Comparison of ENCODE assay signal across 30 cellular contexts in genomic region chr2:163247151-163247872, GRCh38.
DNase-seq lines count a peak whose midpoint lies in the region; ATAC-seq, FAIRE-seq and TF ChIP-seq lines count a peak whose summit lies in the region.
"Had no signal": no experiment of that assay in that cellular context is flagged by ENCODE, and none has a peak within 500 bp of the region (broad histone marks: within the 10 kb centered on the region; RNA-seq: fewer than 3 reads in every experiment).

No MANE protein-coding gene starts in this region.

- H3K9ac ChIP-seq in HepG2 (ENCODE audit: insufficient read depth, low read depth, low read length) = no peak overlapping the region
- H3K9ac ChIP-seq in astrocyte (ENCODE audit: low read length) = no peak overlapping the region

- H2AFZ ChIP-seq in HepG2 (ENCODE audit: low read length) (no peak overlapping the region), astrocyte (ENCODE audit: low read depth, low read length) (no peak overlapping the region), PC-9 (no peak overlapping the region)

- TF ChIP-seq EP300 in HepG2 (IDR thresholded peaks at IDR 0.05; ENCODE audit: low read depth in 2 of 2, low read length in 2 of 2) (no peak), HepG2 (CRISPR knock-in tag; IDR thresholded peaks at IDR 0.05; ENCODE audit: borderline replicate concordance) (no peak)

- no peaks in the 10 kb centered on the region for H3K36me3 Mint-ChIP-seq in astrocyte (ENCODE audit: low read depth, unreplicated experiment)

- no peak for ATAC-seq in HepG2
- no peak for ATAC-seq in right lobe of liver
- ATAC-seq: activated CD8-positive, alpha-beta T cell treated with anti-CD3 and anti-CD28 coated beads for 36 hours; body of pancreas; esophagus mucosa; sciatic nerve had no signal

- CTCF ChIA-PET in HepG2 (lab: Yijun Ruan, JAX; ENCODE audit: low intra/inter-chr PET ratio, low total read pairs) (no interaction called here), GM10248 (lab: Yijun Ruan, JAX) (interaction anchor here (1.2 kb wide), 1 partner anchor 10 kb away, joined by 4 read pairs; no protein-coding TSS in a partner anchor), PC-9 (lab: Charles Lee) (no interaction called here)

- DNase-seq in HepG2 (ENCODE audit: low spot score) (no peak), right lobe of liver (no peak), astrocyte (ENCODE audit: low read depth) (peak; percentile 20), iPS-NIHi7 (ENCODE audit: extremely low spot score) (peak; percentile 27), retinal pigment epithelial cell (ENCODE audit: low read depth) (peak; percentile 72), GM10248 (ENCODE audit: extremely low spot score) (no peak), PC-9 (no peak), inferior parietal cortex (ENCODE audit: extremely low spot score) (no peak)
- DNase-seq: activated CD8-positive, alpha-beta memory T cell treated with anti-CD3 and anti-CD28 coated beads, Interleukin-2, amount 50 U/mL, for 48 hours; activated CD8-positive, alpha-beta T cell treated with anti-CD3 and anti-CD28 coated beads for 36 hours; activated naive CD4-positive, alpha-beta T cell treated with Interleukin-2 at 50 U/mL for 16 hours; body of pancreas; CD4-positive, alpha-beta T cell; cerebellar nuclear complex; dermis blood vessel endothelial cell; EL; HCEC 1CT; Kasumi-1; NCI-H1694 treated with DMSO at 0.1 percent for 48 hours; NCI-H524 treated with DMSO at 0.1 percent for 48 hours; nephron progenitor cell; SHP77 treated with DMSO at 0.1 percent for 48 hours; stimulated activated CD4-positive, alpha-beta T cell treated with anti-CD3 and anti-CD28 coated beads, Interleukin-4, amount 100 ng/mL, for 1 hour; thyroid gland had no signal

- H3K9me3 ChIP-seq in HepG2 (ENCODE audit: low read length) (no peaks in the 10 kb centered on the region), right lobe of liver (no peaks in the 10 kb centered on the region), astrocyte (ENCODE audit: insufficient read depth, low read depth, low read length) (no peaks in the 10 kb centered on the region), PC-9 (ENCODE audit: insufficient read depth, low read depth) (no peaks in the 10 kb centered on the region)
- H3K9me3 ChIP-seq: body of pancreas, thyroid gland had no signal

- H3K27ac ChIP-seq in HepG2 (ENCODE audit: extremely low read length, insufficient read depth, low read length) (no peak overlapping the region), right lobe of liver (no peak overlapping the region), astrocyte (ENCODE audit: low read depth, low read length) (no peak overlapping the region), PC-9 (no peak overlapping the region)
- H3K27ac ChIP-seq: body of pancreas had no signal

- no peak overlapping the region for H3K4me3 ChIP-seq in HepG2 (replicated peaks in 1 of 3; ENCODE audit: insufficient read depth in 1 of 3, low read depth in 2 of 3, low read length in 3 of 3)
- no peak overlapping the region for H3K4me3 ChIP-seq in right lobe of liver
- no peak overlapping the region for H3K4me3 ChIP-seq in astrocyte (ENCODE audit: insufficient read depth, low read depth, low read length)
- no peak overlapping the region for H3K4me3 ChIP-seq in retinal pigment epithelial cell (ENCODE audit: low read length)
- H3K4me3 ChIP-seq in PC-9 = no peak overlapping the region
- H3K4me3 ChIP-seq: body of pancreas, thyroid gland had no signal

- TF ChIP-seq RAD21 in HepG2 (CRISPR knock-in tag; IDR thresholded peaks at IDR 0.05) = no peak

- no peaks in the 10 kb centered on the region for H3K4me1 Mint-ChIP-seq in astrocyte (ENCODE audit: low read depth, unreplicated experiment)

- intact Hi-C loops in HepG2 (cut with micrococcal nuclease; ENCODE audit: unreplicated experiment) = no loop called here
- intact Hi-C loops in right lobe of liver (cut with DNase I) = no loop called here
- intact Hi-C loops in PC-9 (cut with micrococcal nuclease; ENCODE audit: unreplicated experiment) = no loop called here

- H3K27ac Mint-ChIP-seq in astrocyte (ENCODE audit: unreplicated experiment) = no peak overlapping the region
- H3K27ac Mint-ChIP-seq: activated CD8-positive, alpha-beta T cell treated with anti-CD3 and anti-CD28 coated beads for 36 hours; activated T-helper 1 cell treated with anti-CD3 and anti-CD28 coated beads, Interleukin-12 subunit alpha, Interleukin-12 subunit beta, Interleukin-2, Interleukin-4 antibody, amounts not matched to agents 30 ng/mL and 10 ng/mL and 1 ng/mL, durations not matched to agents 14 hours and 24 hours and 36 hours; CD4-positive, alpha-beta T cell; nephron progenitor cell; T-helper 2 cell treated with Interferon-gamma antibody and Interleukin-4, amounts not matched to agents 5 μg/mL and 100 μg/mL, for 36 hours had no signal

- H3K79me2 ChIP-seq in HepG2 (ENCODE audit: insufficient read depth, low read length) (no peaks in the 10 kb centered on the region), astrocyte (ENCODE audit: insufficient read depth, low read length) (no peaks in the 10 kb centered on the region), PC-9 (ENCODE audit: low read depth) (no peaks in the 10 kb centered on the region)

- H3K4me2 ChIP-seq in HepG2 (ENCODE audit: low read depth, low read length) (no peak overlapping the region), astrocyte (ENCODE audit: low read length) (no peak overlapping the region), PC-9 (no peak overlapping the region)

- no peak overlapping the region for H3K4me3 Mint-ChIP-seq in astrocyte (ENCODE audit: unreplicated experiment)
- H3K4me3 Mint-ChIP-seq: activated CD8-positive, alpha-beta T cell treated with anti-CD3 and anti-CD28 coated beads for 36 hours; activated T-helper 1 cell treated with anti-CD3 and anti-CD28 coated beads, Interleukin-12 subunit alpha, Interleukin-12 subunit beta, Interleukin-2, Interleukin-4 antibody, amounts not matched to agents 30 ng/mL and 10 ng/mL and 1 ng/mL, durations not matched to agents 14 hours and 24 hours and 36 hours; CD4-positive, alpha-beta T cell; nephron progenitor cell; T-helper 2 cell treated with Interferon-gamma antibody and Interleukin-4, amounts not matched to agents 5 μg/mL and 100 μg/mL, for 36 hours had no signal

- H3K36me3 ChIP-seq in HepG2 (replicated peaks in 1 of 2; ENCODE audit: control insufficient read depth in 1 of 2, insufficient read depth in 2 of 2, low read length in 2 of 2) (no peaks in the 10 kb centered on the region), right lobe of liver (no peaks in the 10 kb centered on the region), astrocyte (ENCODE audit: insufficient read depth, low read length) (no peaks in the 10 kb centered on the region), PC-9 (ENCODE audit: low read depth) (no peaks in the 10 kb centered on the region)
- H3K36me3 ChIP-seq: thyroid gland had no signal

- FAIRE-seq in HepG2 (lab: Jason Lieb, UNC) (no peak), astrocyte (lab: Jason Lieb, UNC) (no peak)
- FAIRE-seq: GM12892, RCC 7860 had no signal

- H3K4me1 ChIP-seq in HepG2 (ENCODE audit: insufficient read depth, low read length) (no peaks in the 10 kb centered on the region), right lobe of liver (no peaks in the 10 kb centered on the region), astrocyte (ENCODE audit: insufficient read depth, low read length) (no peaks in the 10 kb centered on the region), PC-9 (replicated peaks; ENCODE audit: insufficient read depth) (no peaks in the 10 kb centered on the region)
- H3K4me1 ChIP-seq: body of pancreas had no signal

- no peak for TF ChIP-seq CTCF in HepG2 (CRISPR knock-in tag; IDR thresholded peaks at IDR 0.05)
- TF ChIP-seq CTCF in right lobe of liver (IDR thresholded peaks at IDR 0.05) = no peak
- TF ChIP-seq CTCF in astrocyte (IDR thresholded peaks at IDR 0.05; ENCODE audit: insufficient read depth, low read depth, low read length) = no peak
- no peak for TF ChIP-seq CTCF in retinal pigment epithelial cell (conservative IDR thresholded peaks at IDR 0.05; ENCODE audit: low read depth, low read length)
- TF ChIP-seq CTCF in GM10248 (IDR thresholded peaks at IDR 0.05; ENCODE audit: control extremely low read depth, extremely low read depth, low read depth, missing control alignments) = no peak
- TF ChIP-seq CTCF in PC-9 (conservative IDR thresholded peaks at IDR 0.05) = no peak

- POLR2A ChIA-PET in HepG2 (lab: Yijun Ruan, JAX) = no interaction called here
- POLR2A ChIA-PET in GM10248 (lab: Yijun Ruan, JAX) = no interaction called here
- POLR2A ChIA-PET in PC-9 (lab: Charles Lee; ENCODE audit: unreplicated experiment) = no interaction called here

- no peaks in the 10 kb centered on the region for H3F3A ChIP-seq in PC-9 (ENCODE audit: insufficient read depth, low read depth)

- in situ Hi-C loops in HepG2 (cut with HindIII; ENCODE audit: extremely low pct_ligation_motif_present, low pct_unique_long_range_greater_than_20kb) = no loop called here

- TF ChIP-seq POLR2A in HepG2 (IDR thresholded peaks at IDR 0.05; ENCODE audit: insufficient read depth in 1 of 2, low read depth in 2 of 2, low read length in 2 of 2) (no peak), right lobe of liver (IDR thresholded peaks at IDR 0.05) (no peak)

- H3K27me3 ChIP-seq in HepG2 (ENCODE audit: control insufficient read depth in 1 of 2, insufficient read depth in 2 of 2, low read length in 2 of 2) = no peaks in the 10 kb centered on the region
- no peaks in the 10 kb centered on the region for H3K27me3 ChIP-seq in right lobe of liver
- no peaks in the 10 kb centered on the region for H3K27me3 ChIP-seq in astrocyte (ENCODE audit: insufficient read depth, low read length)
- H3K27me3 ChIP-seq in PC-9 (ENCODE audit: insufficient read depth, low read depth) = no peaks in the 10 kb centered on the region
- H3K27me3 ChIP-seq: body of pancreas, thyroid gland had no signal

- H3K9me2 ChIP-seq in PC-9 (ENCODE audit: insufficient read depth) = no peaks in the 10 kb centered on the region

- H3K27me3 Mint-ChIP-seq in astrocyte (ENCODE audit: low read depth, unreplicated experiment) = no peaks in the 10 kb centered on the region
- H3K27me3 Mint-ChIP-seq: activated CD8-positive, alpha-beta T cell treated with anti-CD3 and anti-CD28 coated beads for 36 hours; CD4-positive, alpha-beta T cell had no signal

- under 1% methylated on average over 6 of the region's 6 CpGs for WGBS in HepG2 (ENCODE audit: low lambda C conversion rate)
- WGBS in right lobe of liver (ENCODE audit: insufficient coverage, low coverage, low lambda C conversion rate, missing lambda C conversion rate) = 35% methylated on average over 5 of the region's 6 CpGs

- H3K9me3 Mint-ChIP-seq in astrocyte (ENCODE audit: unreplicated experiment) = no peaks in the 10 kb centered on the region
- H3K9me3 Mint-ChIP-seq: activated CD8-positive, alpha-beta T cell treated with anti-CD3 and anti-CD28 coated beads for 36 hours; activated T-helper 1 cell treated with anti-CD3 and anti-CD28 coated beads, Interleukin-12 subunit alpha, Interleukin-12 subunit beta, Interleukin-2, Interleukin-4 antibody, amounts not matched to agents 30 ng/mL and 10 ng/mL and 1 ng/mL, durations not matched to agents 14 hours and 24 hours and 36 hours; CD4-positive, alpha-beta T cell had no signal

- H4K20me1 ChIP-seq in HepG2 (ENCODE audit: insufficient read depth, low read length) (no peaks in the 10 kb centered on the region), astrocyte (ENCODE audit: insufficient read depth, low read length) (no peaks in the 10 kb centered on the region), PC-9 (ENCODE audit: insufficient read depth) (no peaks in the 10 kb centered on the region)

- BruUV-seq in HepG2 (replicated peaks; lab: Mats Ljungman, UMichigan) (no TSS peak), PC-9 (replicated peaks; lab: Mats Ljungman, UMichigan) (no TSS peak)

Comparison
In these comparisons a context has a peak if more than half of its experiments do, and no peak if none do; other contexts are left out.
1. DNase-seq: peak in astrocyte (single experiment), iPS-NIHi7 (single experiment) and retinal pigment epithelial cell (single experiment); none in HepG2 (single experiment), right lobe of liver (0 of 3), GM10248 (single experiment), PC-9 (0 of 2) and inferior parietal cortex (single experiment).